Comparison of ENCODE assay signal across 22 cellular contexts in the genomic region with DNA sequence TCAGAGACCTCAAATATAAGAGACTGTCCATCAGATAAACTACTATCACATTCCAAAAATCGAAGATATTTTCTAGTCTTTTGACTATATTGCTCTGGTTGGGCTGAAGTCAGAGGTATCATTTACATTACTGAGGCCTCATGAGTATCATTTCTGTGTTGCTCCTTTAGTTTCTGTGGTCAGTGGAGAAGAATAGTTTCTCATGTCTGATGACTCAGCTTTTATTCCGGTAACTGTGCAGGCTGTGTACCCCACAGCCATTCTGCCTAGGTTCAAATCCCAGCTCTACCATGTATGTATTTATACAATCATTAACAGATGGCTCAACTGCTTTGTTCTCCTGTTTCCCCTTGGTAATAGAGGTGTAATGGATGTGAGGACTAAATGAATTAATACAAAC.
A peak's percentile ranks its signal among the peaks of the same experiment; 100 is the strongest.
DNase-seq lines count a peak whose midpoint lies in the region; ATAC-seq and TF ChIP-seq lines count a peak whose summit lies in the region.
"Had no signal": no experiment of that assay in that cellular context is flagged by ENCODE, and none has a peak within 500 bp of the region (broad histone marks: within the 10 kb centered on the region; RNA-seq: fewer than 3 reads in every experiment).

No MANE protein-coding gene starts in this region.

- no peak overlapping the region for H2AFZ ChIP-seq in GM23338

- no peaks in the 10 kb centered on the region for H3F3A ChIP-seq in GM23338 (replicated peaks; ENCODE audit: low read depth)

- intact Hi-C loops in aorta (cut with DNase I) (no loop called here), gastrocnemius medialis (cut with DNase I; ENCODE audit: low total_unique reads) (no loop called here), tibial artery (cut with DNase I; ENCODE audit: low total_unique reads) (no loop called here)

- TF ChIP-seq POLR2A in gastrocnemius medialis (IDR thresholded peaks at IDR 0.05) = no peak

- no peaks in the 10 kb centered on the region for H3K36me3 Mint-ChIP-seq in GM23338 (ENCODE audit: low read depth)
- H3K36me3 Mint-ChIP-seq: activated naive CD8-positive, alpha-beta T cell treated with anti-CD3 and anti-CD28 coated beads, Interleukin-2, amount 10 ng/mL, durations not matched to agents 7 days and 5 days had no signal

- H3K27ac Mint-ChIP-seq in GM23338 = peak overlapping the region; percentile 60; the same call in 1 of the 2 replicates
- H3K27ac Mint-ChIP-seq: activated CD8-positive, alpha-beta T cell treated with anti-CD3 and anti-CD28 coated beads for 36 hours; activated naive CD8-positive, alpha-beta T cell treated with anti-CD3 and anti-CD28 coated beads, Interleukin-2, amount 10 ng/mL, durations not matched to agents 7 days and 5 days had no signal

- no peak for TF ChIP-seq CTCF in GM23338 (conservative IDR thresholded peaks at IDR 0.05; ENCODE audit: low read depth in 2 of 2)
- no peak for TF ChIP-seq CTCF in choroid plexus epithelial cell (conservative IDR thresholded peaks at IDR 0.05; ENCODE audit: low read depth, low read length)
- TF ChIP-seq CTCF in gastrocnemius medialis (IDR thresholded peaks at IDR 0.05 in 4 of 5, conservative IDR thresholded peaks at IDR 0.05 in 1 of 5) = no peak
- TF ChIP-seq CTCF in tibial artery (IDR thresholded peaks at IDR 0.05) = no peak

- H3K27ac ChIP-seq in GM23338 (ENCODE audit: low read depth) = no peak overlapping the region
- H3K27ac ChIP-seq in aorta (ENCODE audit: low read depth in 1 of 2, low read length in 2 of 2) = no peak overlapping the region
- no peak overlapping the region for H3K27ac ChIP-seq in gastrocnemius medialis
- no peak overlapping the region for H3K27ac ChIP-seq in tibial artery
- H3K27ac ChIP-seq: right atrium auricular region, RWPE1, WERI-Rb-1 had no signal

- H3K4me3 ChIP-seq in GM23338 = no peak overlapping the region
- no peak overlapping the region for H3K4me3 ChIP-seq in choroid plexus epithelial cell (ENCODE audit: low read depth, low read length)
- H3K4me3 ChIP-seq in aorta (ENCODE audit: low read length in 2 of 2) = no peak overlapping the region
- H3K4me3 ChIP-seq in gastrocnemius medialis = no peak overlapping the region
- no peak overlapping the region for H3K4me3 ChIP-seq in tibial artery
- H3K4me3 ChIP-seq: right atrium auricular region had no signal

- no peaks in the 10 kb centered on the region for H3K9me3 Mint-ChIP-seq in GM23338
- H3K9me3 Mint-ChIP-seq: activated CD8-positive, alpha-beta T cell treated with anti-CD3 and anti-CD28 coated beads for 36 hours; activated naive CD8-positive, alpha-beta T cell treated with anti-CD3 and anti-CD28 coated beads, Interleukin-2, amount 10 ng/mL, durations not matched to agents 7 days and 5 days had no signal

- H3K27me3 ChIP-seq in GM23338 (ENCODE audit: insufficient read depth) (no peaks in the 10 kb centered on the region), aorta (ENCODE audit: control insufficient read depth in 1 of 2, insufficient read depth in 2 of 2, low read length in 1 of 2) (no peaks in the 10 kb centered on the region), gastrocnemius medialis (no peaks in the 10 kb centered on the region), tibial artery (no peaks in the 10 kb centered on the region)
- H3K27me3 ChIP-seq: right atrium auricular region had no signal

- DNase-seq in Daoy (ENCODE audit: low read depth) = peak; percentile 15
- DNase-seq in GM23338 (ENCODE audit: low spot score) = no peak
- DNase-seq in LHCN-M2 (ENCODE audit: low read depth) = peak; percentile 71
- DNase-seq in choroid plexus epithelial cell (ENCODE audit: low read depth) = peak; percentile 3
- DNase-seq in aorta = no peak
- no peak for DNase-seq in stimulated activated CD4-positive, alpha-beta T cell treated with anti-CD3 and anti-CD28 coated beads, Interleukin-15, amount 100 ng/mL, for 24 hours
- DNase-seq in gastrocnemius medialis = no peak
- no peak for DNase-seq in tibial artery
- DNase-seq: activated CD8-positive, alpha-beta T cell treated with anti-CD3 and anti-CD28 coated beads for 36 hours; activated naive CD8-positive, alpha-beta T cell treated with anti-CD3 and anti-CD28 coated beads, Interleukin-2, amount 10 ng/mL, durations not matched to agents 7 days and 5 days; activated T-cell treated with anti-CD3 and anti-CD28 coated beads, Interleukin-2, amount 50 U/mL, for 48 hours; C1 segment of cervical spinal cord; DMS 273 treated with DMSO at 0.1 percent for 48 hours; NCI-H187 treated with DMSO at 0.1 percent for 48 hours; NCI-H446; NK-92 treated with Interleukin-12 subunit alpha and Interleukin-12 subunit beta, amount 100 ng/mL, for 24 hours; occipital lobe; stimulated activated naive CD8-positive, alpha-beta T cell treated with anti-CD3 and anti-CD28 coated beads, Interleukin-15, Interleukin-2, amounts not matched to agents 100 U/mL and 50 U/mL, for 24 hours; trophoblast cell; WERI-Rb-1 had no signal

- peaks cover 16% of the 10 kb centered on the region for H3K9me2 ChIP-seq in GM23338 (ENCODE audit: insufficient read depth)

- H3K4me1 Mint-ChIP-seq in GM23338 = no peaks in the 10 kb centered on the region
- H3K4me1 Mint-ChIP-seq: activated naive CD8-positive, alpha-beta T cell treated with anti-CD3 and anti-CD28 coated beads, Interleukin-2, amount 10 ng/mL, durations not matched to agents 7 days and 5 days had no signal

- H3K4me3 Mint-ChIP-seq in GM23338 = no peak overlapping the region
- H3K4me3 Mint-ChIP-seq: activated CD8-positive, alpha-beta T cell treated with anti-CD3 and anti-CD28 coated beads for 36 hours; activated naive CD8-positive, alpha-beta T cell treated with anti-CD3 and anti-CD28 coated beads, Interleukin-2, amount 10 ng/mL, durations not matched to agents 7 days and 5 days had no signal

- WGBS in aorta, 2 donors = 52 to 53% methylated on average over 2 of the region's 2 CpGs

- H3K9me3 ChIP-seq in aorta (ENCODE audit: control insufficient read depth, low read length) (no peaks in the 10 kb centered on the region), gastrocnemius medialis (no peaks in the 10 kb centered on the region), tibial artery (no peaks in the 10 kb centered on the region)
- H3K9me3 ChIP-seq: right atrium auricular region had no signal

- no peak for ATAC-seq in GM23338
- ATAC-seq in aorta (ENCODE audit: low FRiP score) = no peak
- ATAC-seq in gastrocnemius medialis = no peak
- ATAC-seq: activated CD8-positive, alpha-beta T cell treated with anti-CD3 and anti-CD28 coated beads for 36 hours; stimulated activated naive CD8-positive, alpha-beta T cell treated with anti-CD3 and anti-CD28 coated beads, Interleukin-15, Interleukin-2, amounts not matched to agents 100 U/mL and 50 U/mL, for 24 hours had no signal

- H3K4me1 ChIP-seq in GM23338 (ENCODE audit: insufficient read depth) (no peaks in the 10 kb centered on the region), aorta (ENCODE audit: control insufficient read depth in 1 of 2, insufficient read depth in 2 of 2, low read length in 2 of 2) (no peaks in the 10 kb centered on the region), gastrocnemius medialis (no peaks in the 10 kb centered on the region), tibial artery (no peaks in the 10 kb centered on the region)
- H3K4me1 ChIP-seq: right atrium auricular region had no signal

- no peaks in the 10 kb centered on the region for H4K20me1 ChIP-seq in GM23338 (replicated peaks; ENCODE audit: insufficient read depth)

- no peak overlapping the region for H3K4me2 ChIP-seq in GM23338

- H3K36me3 ChIP-seq in GM23338 (ENCODE audit: insufficient read depth) (no peaks in the 10 kb centered on the region), aorta (ENCODE audit: control insufficient read depth in 1 of 2, insufficient read depth in 2 of 2, low read length in 1 of 2) (no peaks in the 10 kb centered on the region), gastrocnemius medialis (no peaks in the 10 kb centered on the region), tibial artery (no peaks in the 10 kb centered on the region)
- H3K36me3 ChIP-seq: right atrium auricular region, WERI-Rb-1 had no signal

- H3K79me2 ChIP-seq in GM23338 (replicated peaks; ENCODE audit: insufficient read depth) = no peaks in the 10 kb centered on the region

- no peaks in the 10 kb centered on the region for H3K27me3 Mint-ChIP-seq in GM23338 (ENCODE audit: insufficient read depth, low read depth, poor library complexity)

- in situ Hi-C loops in gastrocnemius medialis (cut with MboI; ENCODE audit: low sequenced_read_pairs in 4 of 4) = no loop called here

TF ChIP-seq in GM23338, 12 proteins besides CTCF, POLR2A, EP300 and RAD21 (continues in another document):
- TF ChIP-seq STAT1 (IDR thresholded peaks at IDR 0.05; ENCODE audit: unreplicated experiment) = no peak
- no peak for TF ChIP-seq EZH2phosphoT487 (IDR thresholded peaks at IDR 0.05; ENCODE audit: unreplicated experiment)
- TF ChIP-seq ZNF331 (CRISPR knock-in tag; IDR thresholded peaks at IDR 0.05; ENCODE audit: low read depth) = no peak
- TF ChIP-seq POLR2AphosphoS5 (IDR thresholded peaks at IDR 0.05; ENCODE audit: low read depth) = no peak
- no peak for TF ChIP-seq CREB1 (CRISPR knock-in tag; IDR thresholded peaks at IDR 0.05; ENCODE audit: low read depth)
- TF ChIP-seq, protein P1, sequence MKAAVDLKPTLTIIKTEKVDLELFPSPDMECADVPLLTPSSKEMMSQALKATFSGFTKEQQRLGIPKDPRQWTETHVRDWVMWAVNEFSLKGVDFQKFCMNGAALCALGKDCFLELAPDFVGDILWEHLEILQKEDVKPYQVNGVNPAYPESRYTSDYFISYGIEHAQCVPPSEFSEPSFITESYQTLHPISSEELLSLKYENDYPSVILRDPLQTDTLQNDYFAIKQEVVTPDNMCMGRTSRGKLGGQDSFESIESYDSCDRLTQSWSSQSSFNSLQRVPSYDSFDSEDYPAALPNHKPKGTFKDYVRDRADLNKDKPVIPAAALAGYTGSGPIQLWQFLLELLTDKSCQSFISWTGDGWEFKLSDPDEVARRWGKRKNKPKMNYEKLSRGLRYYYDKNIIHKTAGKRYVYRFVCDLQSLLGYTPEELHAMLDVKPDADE (IDR thresholded peaks at IDR 0.05) = no peak
- TF ChIP-seq EZH2 (IDR thresholded peaks at IDR 0.05; ENCODE audit: low read depth, unreplicated experiment) = no peak

Comparison
In these comparisons a context has a peak if more than half of its experiments do, and no peak if none do; other contexts are left out.
1. DNase-seq: peak in Daoy (single experiment), LHCN-M2 (single experiment) and choroid plexus epithelial cell (single experiment); none in GM23338 (single experiment), aorta (0 of 2), stimulated activated CD4-positive, alpha-beta T cell treated with anti-CD3 and anti-CD28 coated beads, Interleukin-15, amount 100 ng/mL, for 24 hours (single experiment), gastrocnemius medialis (0 of 2) and tibial artery (0 of 2).